ENCODE assay signal across 1 cellular context in the genomic region with DNA sequence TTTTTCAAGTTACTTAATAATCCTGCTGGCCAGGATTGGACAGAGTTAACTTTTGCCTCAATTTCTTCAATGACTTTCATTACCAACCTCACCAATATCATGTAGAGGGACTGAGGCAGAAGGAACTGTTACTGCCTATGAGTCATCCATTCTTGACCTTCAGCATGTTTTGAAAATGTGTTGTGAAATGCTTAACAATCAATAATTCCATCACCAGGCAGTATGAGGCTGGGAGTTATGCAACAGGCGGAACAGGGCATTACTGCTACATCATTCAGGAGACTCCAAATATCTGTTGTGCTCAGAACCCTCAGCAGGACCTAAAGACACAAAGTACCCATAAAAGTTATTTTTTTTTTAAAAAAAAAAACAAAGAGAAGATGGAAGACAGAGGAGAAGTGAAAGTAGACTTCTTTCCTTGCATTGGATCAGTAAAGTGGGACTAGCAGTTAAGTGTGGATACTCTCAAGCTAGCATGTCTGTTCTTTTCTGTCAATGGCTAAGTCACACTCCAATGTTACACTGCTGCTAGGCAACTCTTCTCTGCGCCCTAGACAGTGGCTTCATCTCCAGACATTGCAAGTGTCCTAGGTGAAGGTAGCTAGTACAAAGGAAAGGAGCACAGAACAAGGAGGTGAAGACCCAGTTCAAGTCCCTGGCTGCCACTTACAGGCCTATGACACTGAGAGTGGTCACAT.
A peak's percentile ranks its signal among the peaks of the same experiment; 100 is the strongest.
TF ChIP-seq lines count a peak whose summit lies in the region.

No MANE protein-coding gene starts in this region.

TF ChIP-seq in HepG2, 621 proteins besides CTCF, POLR2A, EP300 and RAD21 (continued from another document and continues in another):
- TF ChIP-seq ZNF318 (CRISPR knock-in tag; IDR thresholded peaks at IDR 0.05) (no peak), THYN1 (CRISPR knock-in tag; IDR thresholded peaks at IDR 0.05; ENCODE audit: borderline replicate concordance, low read depth) (no peak), MEIS1 (CRISPR knock-in tag; IDR thresholded peaks at IDR 0.05; ENCODE audit: borderline replicate concordance) (peak; percentile 52; the same call in 1 of the 2 replicates), BRD4 (CRISPR knock-in tag; IDR thresholded peaks at IDR 0.05) (no peak), ZNF616 (CRISPR knock-in tag; IDR thresholded peaks at IDR 0.05; ENCODE audit: low read depth) (no peak), SKI (IDR thresholded peaks at IDR 0.05; ENCODE audit: partially characterized antibody) (peak; percentile 72), GFI1 (CRISPR knock-in tag; IDR thresholded peaks at IDR 0.05; ENCODE audit: borderline replicate concordance) (peak; percentile 39; the same call in 1 of the 2 replicates), ZMYM3 (CRISPR knock-in tag; IDR thresholded peaks at IDR 0.05) (peak; percentile 73; the same call in 1 of the 2 replicates), ZBTB20 (CRISPR knock-in tag; IDR thresholded peaks at IDR 0.05; ENCODE audit: borderline replicate concordance, low read depth) (peak; percentile 58; the same call in 1 of the 2 replicates), ZNF383 (CRISPR knock-in tag; IDR thresholded peaks at IDR 0.05; ENCODE audit: borderline replicate concordance) (no peak), DMAP1 (CRISPR knock-in tag; IDR thresholded peaks at IDR 0.05) (no peak), ARNT (IDR thresholded peaks at IDR 0.05) (no peak), SMAD1 (CRISPR knock-in tag; IDR thresholded peaks at IDR 0.05; ENCODE audit: borderline replicate concordance, low read depth) (no peak), ZNF558 (CRISPR knock-in tag; IDR thresholded peaks at IDR 0.05; ENCODE audit: borderline replicate concordance) (no peak), TEAD2 (CRISPR knock-in tag; IDR thresholded peaks at IDR 0.05) (no peak), MTF2 (CRISPR knock-in tag; IDR thresholded peaks at IDR 0.05; ENCODE audit: borderline replicate concordance) (no peak), TRIM22 (IDR thresholded peaks at IDR 0.05) (no peak), ZSCAN12 (CRISPR knock-in tag; IDR thresholded peaks at IDR 0.05) (no peak), AKAP8 (CRISPR knock-in tag; IDR thresholded peaks at IDR 0.05) (no peak), PRDM10 (CRISPR knock-in tag; IDR thresholded peaks at IDR 0.05; ENCODE audit: low read depth) (no peak), GTF2F1 (IDR thresholded peaks at IDR 0.05; ENCODE audit: low read length) (0 out of 2 replicates have a peak, but pooled peaks have one; percentile 23), KLF12 (CRISPR knock-in tag; IDR thresholded peaks at IDR 0.05; ENCODE audit: borderline replicate concordance) (no peak), REXO4 (CRISPR knock-in tag; IDR thresholded peaks at IDR 0.05; ENCODE audit: borderline replicate concordance) (no peak), ZNF224 (CRISPR knock-in tag; IDR thresholded peaks at IDR 0.05) (no peak), RFX5 (IDR thresholded peaks at IDR 0.05; ENCODE audit: low read depth, low read length) (no peak), ZNF678 (CRISPR knock-in tag; IDR thresholded peaks at IDR 0.05) (no peak), CCAR2 (optimal IDR thresholded peaks at IDR 0.05; ENCODE audit: low read depth, low read length) (no peak), ZNF367 (CRISPR knock-in tag; IDR thresholded peaks at IDR 0.05; ENCODE audit: borderline replicate concordance) (no peak), ZNF777 (CRISPR knock-in tag; IDR thresholded peaks at IDR 0.05) (no peak)
- TF ChIP-seq, protein P1, sequence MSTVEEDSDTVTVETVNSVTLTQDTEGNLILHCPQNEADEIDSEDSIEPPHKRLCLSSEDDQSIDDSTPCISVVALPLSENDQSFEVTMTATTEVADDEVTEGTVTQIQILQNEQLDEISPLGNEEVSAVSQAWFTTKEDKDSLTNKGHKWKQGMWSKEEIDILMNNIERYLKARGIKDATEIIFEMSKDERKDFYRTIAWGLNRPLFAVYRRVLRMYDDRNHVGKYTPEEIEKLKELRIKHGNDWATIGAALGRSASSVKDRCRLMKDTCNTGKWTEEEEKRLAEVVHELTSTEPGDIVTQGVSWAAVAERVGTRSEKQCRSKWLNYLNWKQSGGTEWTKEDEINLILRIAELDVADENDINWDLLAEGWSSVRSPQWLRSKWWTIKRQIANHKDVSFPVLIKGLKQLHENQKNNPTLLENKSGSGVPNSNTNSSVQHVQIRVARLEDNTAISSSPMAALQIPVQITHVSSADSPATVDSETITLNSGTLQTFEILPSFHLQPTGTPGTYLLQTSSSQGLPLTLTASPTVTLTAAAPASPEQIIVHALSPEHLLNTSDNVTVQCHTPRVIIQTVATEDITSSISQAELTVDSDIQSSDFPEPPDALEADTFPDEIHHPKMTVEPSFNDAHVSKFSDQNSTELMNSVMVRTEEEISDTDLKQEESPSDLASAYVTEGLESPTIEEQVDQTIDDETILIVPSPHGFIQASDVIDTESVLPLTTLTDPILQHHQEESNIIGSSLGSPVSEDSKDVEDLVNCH (CRISPR knock-in tag; IDR thresholded peaks at IDR 0.05): no peak
- TF ChIP-seq, protein P2, sequence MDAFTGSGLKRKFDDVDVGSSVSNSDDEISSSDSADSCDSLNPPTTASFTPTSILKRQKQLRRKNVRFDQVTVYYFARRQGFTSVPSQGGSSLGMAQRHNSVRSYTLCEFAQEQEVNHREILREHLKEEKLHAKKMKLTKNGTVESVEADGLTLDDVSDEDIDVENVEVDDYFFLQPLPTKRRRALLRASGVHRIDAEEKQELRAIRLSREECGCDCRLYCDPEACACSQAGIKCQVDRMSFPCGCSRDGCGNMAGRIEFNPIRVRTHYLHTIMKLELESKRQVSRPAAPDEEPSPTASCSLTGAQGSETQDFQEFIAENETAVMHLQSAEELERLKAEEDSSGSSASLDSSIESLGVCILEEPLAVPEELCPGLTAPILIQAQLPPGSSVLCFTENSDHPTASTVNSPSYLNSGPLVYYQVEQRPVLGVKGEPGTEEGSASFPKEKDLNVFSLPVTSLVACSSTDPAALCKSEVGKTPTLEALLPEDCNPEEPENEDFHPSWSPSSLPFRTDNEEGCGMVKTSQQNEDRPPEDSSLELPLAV (CRISPR knock-in tag; conservative IDR thresholded peaks at IDR 0.05; ENCODE audit: low read depth): no peak
- TF ChIP-seq, protein P3, sequence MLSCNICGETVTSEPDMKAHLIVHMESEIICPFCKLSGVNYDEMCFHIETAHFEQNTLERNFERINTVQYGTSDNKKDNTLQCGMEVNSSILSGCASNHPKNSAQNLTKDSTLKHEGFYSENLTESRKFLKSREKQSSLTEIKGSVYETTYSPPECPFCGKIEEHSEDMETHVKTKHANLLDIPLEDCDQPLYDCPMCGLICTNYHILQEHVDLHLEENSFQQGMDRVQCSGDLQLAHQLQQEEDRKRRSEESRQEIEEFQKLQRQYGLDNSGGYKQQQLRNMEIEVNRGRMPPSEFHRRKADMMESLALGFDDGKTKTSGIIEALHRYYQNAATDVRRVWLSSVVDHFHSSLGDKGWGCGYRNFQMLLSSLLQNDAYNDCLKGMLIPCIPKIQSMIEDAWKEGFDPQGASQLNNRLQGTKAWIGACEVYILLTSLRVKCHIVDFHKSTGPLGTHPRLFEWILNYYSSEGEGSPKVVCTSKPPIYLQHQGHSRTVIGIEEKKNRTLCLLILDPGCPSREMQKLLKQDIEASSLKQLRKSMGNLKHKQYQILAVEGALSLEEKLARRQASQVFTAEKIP (CRISPR knock-in tag; IDR thresholded peaks at IDR 0.05; ENCODE audit: borderline replicate concordance): no peak
- TF ChIP-seq, protein P4, sequence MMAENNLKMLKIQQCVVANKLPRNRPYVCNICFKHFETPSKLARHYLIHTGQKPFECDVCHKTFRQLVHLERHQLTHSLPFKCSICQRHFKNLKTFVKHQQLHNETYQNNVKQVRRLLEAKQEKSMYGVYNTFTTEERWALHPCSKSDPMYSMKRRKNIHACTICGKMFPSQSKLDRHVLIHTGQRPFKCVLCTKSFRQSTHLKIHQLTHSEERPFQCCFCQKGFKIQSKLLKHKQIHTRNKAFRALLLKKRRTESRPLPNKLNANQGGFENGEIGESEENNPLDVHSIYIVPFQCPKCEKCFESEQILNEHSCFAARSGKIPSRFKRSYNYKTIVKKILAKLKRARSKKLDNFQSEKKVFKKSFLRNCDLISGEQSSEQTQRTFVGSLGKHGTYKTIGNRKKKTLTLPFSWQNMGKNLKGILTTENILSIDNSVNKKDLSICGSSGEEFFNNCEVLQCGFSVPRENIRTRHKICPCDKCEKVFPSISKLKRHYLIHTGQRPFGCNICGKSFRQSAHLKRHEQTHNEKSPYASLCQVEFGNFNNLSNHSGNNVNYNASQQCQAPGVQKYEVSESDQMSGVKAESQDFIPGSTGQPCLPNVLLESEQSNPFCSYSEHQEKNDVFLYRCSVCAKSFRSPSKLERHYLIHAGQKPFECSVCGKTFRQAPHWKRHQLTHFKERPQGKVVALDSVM (CRISPR knock-in tag; IDR thresholded peaks at IDR 0.05): no peak
